9 cellular contexts compared by ENCODE assay signal in the genomic region with DNA sequence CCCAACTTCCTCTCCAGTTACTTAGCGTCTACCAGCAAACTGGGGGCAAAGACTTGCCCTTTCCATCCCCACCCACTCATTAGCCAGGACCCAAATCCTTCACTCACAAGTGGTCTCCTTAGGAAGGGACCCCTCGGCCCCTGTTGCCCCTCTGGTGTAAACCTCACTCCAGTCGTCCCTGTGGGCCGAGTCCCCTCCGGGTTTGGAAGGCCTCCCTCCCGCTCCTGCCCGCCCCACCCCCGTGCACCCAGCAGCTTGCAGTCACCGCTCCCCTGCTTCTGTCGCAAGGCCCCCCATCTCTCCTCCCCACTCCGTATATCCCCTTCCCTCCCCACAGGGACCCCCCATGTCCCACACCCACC. TPM values are rescaled to one million over a fixed set of nuclear protein-coding genes. Genes with fewer than 3 reads are reported as not detected.
A peak's percentile ranks its signal among the peaks of the same experiment; 100 is the strongest.
DNase-seq lines count a peak whose midpoint lies in the region; ATAC-seq lines count a peak whose summit lies in the region.
"Had no signal": no experiment of that assay in that cellular context is flagged by ENCODE, and none has a peak within 500 bp of the region (broad histone marks: within the 10 kb centered on the region; RNA-seq: fewer than 3 reads in every experiment).

No MANE protein-coding gene starts in this region.

- no peaks in the 10 kb centered on the region for H3K27me3 Mint-ChIP-seq in activated T-cell treated with anti-CD3 and anti-CD28 coated beads, Interleukin-2, amount 50 U/mL, for 4 hours (ENCODE audit: low read depth)

- H3K4me3 ChIP-seq in iPS-18c (ENCODE audit: insufficient read depth, low read depth, low read length) = peak overlapping the region; percentile 75

- peaks cover 15% of the 10 kb centered on the region for H3K36me3 Mint-ChIP-seq in activated T-cell treated with anti-CD3 and anti-CD28 coated beads, Interleukin-2, amount 50 U/mL, for 4 hours (ENCODE audit: insufficient read depth)

- peak; percentile 46 for DNase-seq in NK-92 treated with Interleukin-12 subunit alpha and Interleukin-12 subunit beta, amount 100 ng/mL, for 24 hours (lab: John Stamatoyannopoulos, UW)
- DNase-seq in NK-92 (lab: John Stamatoyannopoulos, UW; ENCODE audit: unreplicated experiment) (no peak), NCI-H1048 (lab: John Stamatoyannopoulos, UW) (no peak)
- DNase-seq in activated T-cell treated with anti-CD3 and anti-CD28 coated beads, Interleukin-2, amount 50 U/mL, for 4 hours = no peak
- peak; percentile 32 for DNase-seq in stimulated activated naive CD8-positive, alpha-beta T cell treated with anti-CD3 and anti-CD28 coated beads, Interleukin-15, Interleukin-2, amounts not matched to agents 100 U/mL and 50 U/mL, for 24 hours

- H3K9me3 Mint-ChIP-seq in activated T-cell treated with anti-CD3 and anti-CD28 coated beads, Interleukin-2, amount 50 U/mL, for 4 hours = no peaks in the 10 kb centered on the region

- peaks cover 56% of the 10 kb centered on the region for H3K4me1 Mint-ChIP-seq in activated T-cell treated with anti-CD3 and anti-CD28 coated beads, Interleukin-2, amount 50 U/mL, for 4 hours (ENCODE audit: low read depth)

- H3K9me3 ChIP-seq in iPS-18c (ENCODE audit: control insufficient read depth, insufficient read depth, low read length) = no peaks in the 10 kb centered on the region

- ATAC-seq in activated T-cell treated with anti-CD3 and anti-CD28 coated beads, Interleukin-2, amount 50 U/mL, for 4 hours = no peak
- ATAC-seq in stimulated activated naive CD8-positive, alpha-beta T cell treated with anti-CD3 and anti-CD28 coated beads, Interleukin-15, Interleukin-2, amounts not matched to agents 100 U/mL and 50 U/mL, for 24 hours = no peak
- ATAC-seq in HG02798 (IDR thresholded peaks at IDR 0.05; ENCODE audit: poor library complexity, unreplicated experiment) (no peak), GM21390 (IDR thresholded peaks at IDR 0.05; ENCODE audit: unreplicated experiment) (no peak)

- H3K4me3 Mint-ChIP-seq in activated T-cell treated with anti-CD3 and anti-CD28 coated beads, Interleukin-2, amount 50 U/mL, for 4 hours = peak overlapping the region; percentile 94

RNA-seq across cellular contexts. Expression of a gene that starts 1.2 kb away (rescaled TPM):
- total RNA-seq in activated T-cell treated with anti-CD3 and anti-CD28 coated beads, Interleukin-2, amount 50 U/mL, for 4 hours = 10 to 100 TPM; 79.5 to 81.7 (median 80.0) TPM

RNA-seq across cellular contexts. Expression of a gene that starts 27.4 kb away (rescaled TPM):
- 1 to 10 TPM; 1.4 to 2.6 (median 1.5) TPM for total RNA-seq in activated T-cell treated with anti-CD3 and anti-CD28 coated beads, Interleukin-2, amount 50 U/mL, for 4 hours
- total RNA-seq: LHCN-M2 had no signal

RNA-seq across cellular contexts. Expression of a gene that starts 45.7 kb away (rescaled TPM):
- total RNA-seq in activated T-cell treated with anti-CD3 and anti-CD28 coated beads, Interleukin-2, amount 50 U/mL, for 4 hours = under 1 TPM; 0.52 to 0.83 (median 0.53) TPM
- total RNA-seq: LHCN-M2 had no signal

Comparison
In these comparisons a context has a peak if more than half of its experiments do, and no peak if none do; other contexts are left out.
1. DNase-seq: peak in NK-92 treated with Interleukin-12 subunit alpha and Interleukin-12 subunit beta, amount 100 ng/mL, for 24 hours (single experiment) and stimulated activated naive CD8-positive, alpha-beta T cell treated with anti-CD3 and anti-CD28 coated beads, Interleukin-15, Interleukin-2, amounts not matched to agents 100 U/mL and 50 U/mL, for 24 hours (single experiment); none in NK-92 (single experiment), activated T-cell treated with anti-CD3 and anti-CD28 coated beads, Interleukin-2, amount 50 U/mL, for 4 hours (single experiment) and NCI-H1048 (single experiment).